In the genomic region with DNA sequence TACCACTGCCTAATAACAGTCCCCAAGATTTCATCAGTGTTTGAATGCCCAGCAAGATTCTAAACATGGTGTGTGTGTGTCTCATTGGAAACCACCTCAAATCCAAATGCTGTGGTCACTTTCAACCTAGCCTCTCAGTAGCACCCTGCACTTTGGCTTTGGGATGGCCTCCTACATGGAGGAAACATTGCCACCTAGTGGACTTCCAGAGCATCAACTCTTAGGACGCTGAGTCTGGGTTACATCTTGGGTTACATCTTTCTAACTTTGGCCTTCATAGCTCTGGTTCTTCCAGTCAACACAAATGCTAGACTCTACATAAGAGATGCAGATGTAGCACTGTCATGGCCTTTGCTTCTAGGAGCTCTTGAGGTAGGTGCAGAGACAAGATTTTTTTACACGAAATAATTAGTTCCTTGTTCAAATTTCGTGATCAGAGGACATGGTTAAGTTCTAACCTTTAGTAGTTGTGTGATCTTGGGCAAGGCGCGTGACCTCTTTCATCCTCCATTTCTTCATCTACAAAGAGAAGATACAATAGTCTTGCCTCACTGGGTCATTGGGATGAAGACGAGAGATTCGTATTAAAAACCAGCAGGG, we compare ENCODE assay signal across 8 cellular contexts.
A peak's percentile ranks its signal among the peaks of the same experiment; 100 is the strongest.
DNase-seq lines count a peak whose midpoint lies in the region; ATAC-seq lines count a peak whose summit lies in the region.

No MANE protein-coding gene starts in this region.

- ATAC-seq in HG02938 (IDR thresholded peaks at IDR 0.05; ENCODE audit: unreplicated experiment) (peak; percentile 52), GM21619 (IDR thresholded peaks at IDR 0.05; ENCODE audit: unreplicated experiment) (no peak)

- DNase-seq in NCI-H1436 (lab: John Stamatoyannopoulos, UW) (peak; percentile 41), NCI-H1436 treated with DMSO at 0.1 percent for 48 hours (lab: John Stamatoyannopoulos, UW) (no peak), NCI-H460 (ENCODE audit: extremely low read depth, low read depth) (peak; percentile 58), amniotic epithelial cell (ENCODE audit: low read depth) (peak; percentile 52), hepatic stellate cell (ENCODE audit: low spot score) (peak; percentile 58)
- peak; percentile 5 for DNase-seq in stimulated activated CD4-positive, alpha-beta T cell treated with anti-CD3 and anti-CD28 coated beads, Interleukin-1b, Interleukin-23, amount 100 ng/mL, for 48 hours
